Comparison of ENCODE assay signal across 1 cellular context in genomic region chr3:98978068-98978811, GRCh38.
TF ChIP-seq lines count a peak whose summit lies in the region.

No MANE protein-coding gene starts in this region.

TF ChIP-seq in A549, 52 proteins besides CTCF, POLR2A, EP300 and RAD21 (continued from another document):
- TF ChIP-seq ELK1 (IDR thresholded peaks at IDR 0.05; ENCODE audit: low read depth, low read length), result no peak
- no peak for TF ChIP-seq CHD2 (IDR thresholded peaks at IDR 0.05; ENCODE audit: low read length, partially characterized antibody)
- no peak for TF ChIP-seq HOXA7 (CRISPR knock-in tag; IDR thresholded peaks at IDR 0.05)
- no peak for TF ChIP-seq EHMT2 (IDR thresholded peaks at IDR 0.05; ENCODE audit: low read depth)
- 0 out of 5 replicates have a peak, but pooled peaks of 1 of the 2 experiments have one; percentile 24 for TF ChIP-seq JUN (IDR thresholded peaks at IDR 0.05)
- TF ChIP-seq REST (IDR thresholded peaks at IDR 0.05), result no peak
- no peak for TF ChIP-seq POLR2AphosphoS2 (conservative IDR thresholded peaks at IDR 0.05; ENCODE audit: low read length)
- TF ChIP-seq RARB (CRISPR knock-in tag; IDR thresholded peaks at IDR 0.05), result no peak
- TF ChIP-seq GATA3 (IDR thresholded peaks at IDR 0.05; ENCODE audit: borderline replicate concordance), result peak; percentile 61; the same call in 1 of the 2 replicates
- TF ChIP-seq HOXB13 (CRISPR knock-in tag; IDR thresholded peaks at IDR 0.05; ENCODE audit: low read depth), result no peak
- no peak for TF ChIP-seq TP53 (CRISPR knock-in tag; IDR thresholded peaks at IDR 0.05)
- TF ChIP-seq HOXB5 (CRISPR knock-in tag; IDR thresholded peaks at IDR 0.05), result no peak
- no peak for TF ChIP-seq JUNB (IDR thresholded peaks at IDR 0.05)
- no peak for TF ChIP-seq MYC (IDR thresholded peaks at IDR 0.05; ENCODE audit: borderline replicate concordance, low read length)
- no peak for TF ChIP-seq KDM1A (IDR thresholded peaks at IDR 0.05; ENCODE audit: low read depth)
- TF ChIP-seq MAZ (IDR thresholded peaks at IDR 0.05; ENCODE audit: borderline replicate concordance, low read depth, low read length), result no peak
- TF ChIP-seq BCL3 (IDR thresholded peaks at IDR 0.05), result no peak
- TF ChIP-seq RNF2 (IDR thresholded peaks at IDR 0.05; ENCODE audit: borderline replicate concordance, low read depth), result no peak
- TF ChIP-seq FOSL2 (IDR thresholded peaks at IDR 0.05), result no peak
- TF ChIP-seq FOSL2 (CRISPR knock-in tag; IDR thresholded peaks at IDR 0.05), result no peak
